In genomic region chr13:74226791-74227475, GRCh38 we compare ENCODE assay signal across 32 cellular contexts.
DNase-seq lines count a peak whose midpoint lies in the region; ATAC-seq, FAIRE-seq and TF ChIP-seq lines count a peak whose summit lies in the region.
"Had no signal": no experiment of that assay in that cellular context is flagged by ENCODE, and none has a peak within 500 bp of the region (broad histone marks: within the 10 kb centered on the region; RNA-seq: fewer than 3 reads in every experiment).

No MANE protein-coding gene starts in this region.

- H3K4me3 ChIP-seq in AG10803 (ENCODE audit: low read length) (no peak overlapping the region), choroid plexus epithelial cell (ENCODE audit: low read depth, low read length) (no peak overlapping the region), HepG2 (replicated peaks in 1 of 3; ENCODE audit: insufficient read depth in 1 of 3, low read depth in 2 of 3, low read length in 3 of 3) (no peak overlapping the region)
- H3K4me3 ChIP-seq: esophagus muscularis mucosa, SJSA1, tibial nerve had no signal

- ATAC-seq in HepG2 (no peak), GM18502 (IDR thresholded peaks at IDR 0.05; ENCODE audit: poor library complexity, unreplicated experiment) (no peak)
- ATAC-seq: activated CD4-positive, CD25-positive, alpha-beta regulatory T cell treated with anti-CD3 and anti-CD28 coated beads, Interleukin-2, amount 50 U/mL, for 24 hours; activated T-helper 17 cell treated with anti-CD3 and anti-CD28 coated beads, Interleukin-2, amount 50 U/mL, for 72 hours; natural killer cell had no signal

- no peaks in the 10 kb centered on the region for H4K20me1 ChIP-seq in HepG2 (ENCODE audit: insufficient read depth, low read length)

- in situ Hi-C loops in HepG2 (cut with HindIII; ENCODE audit: extremely low pct_ligation_motif_present, low pct_unique_long_range_greater_than_20kb) = no loop called here

- no peaks in the 10 kb centered on the region for H3K27me3 Mint-ChIP-seq in activated naive CD8-positive, alpha-beta T cell treated with anti-CD3 and anti-CD28 coated beads for 36 hours
- H3K27me3 Mint-ChIP-seq: activated naive CD4-positive, alpha-beta T cell treated with anti-CD3 and anti-CD28 coated beads, Interleukin-2, amount 50 U/mL, for 24 hours; activated T-helper 17 cell treated with anti-CD3 and anti-CD28 coated beads, Interleukin-2, amount 50 U/mL, for 72 hours; CD8-positive, alpha-beta memory T cell had no signal

- peaks cover 9% of the 10 kb centered on the region for H3K9me3 Mint-ChIP-seq in activated naive CD8-positive, alpha-beta T cell treated with anti-CD3 and anti-CD28 coated beads for 36 hours
- H3K9me3 Mint-ChIP-seq: activated naive CD4-positive, alpha-beta T cell treated with anti-CD3 and anti-CD28 coated beads, Interleukin-2, amount 50 U/mL, for 24 hours; CD8-positive, alpha-beta memory T cell had no signal

- no peak overlapping the region for H3K4me3 Mint-ChIP-seq in activated naive CD8-positive, alpha-beta T cell treated with anti-CD3 and anti-CD28 coated beads for 36 hours
- H3K4me3 Mint-ChIP-seq: activated naive CD4-positive, alpha-beta T cell treated with anti-CD3 and anti-CD28 coated beads, Interleukin-2, amount 50 U/mL, for 24 hours; activated T-helper 17 cell treated with anti-CD3 and anti-CD28 coated beads, Interleukin-2, amount 50 U/mL, for 72 hours; CD8-positive, alpha-beta memory T cell; natural killer cell had no signal

- H3K4me2 ChIP-seq in HepG2 (ENCODE audit: low read depth, low read length) = peak overlapping the region; percentile 64

- CTCF ChIA-PET in HepG2 (lab: Yijun Ruan, JAX; ENCODE audit: low intra/inter-chr PET ratio, low total read pairs) = no interaction called here

- no TSS peak for BruUV-seq in HepG2 (replicated peaks; lab: Mats Ljungman, UMichigan)

- H3K27ac Mint-ChIP-seq in activated naive CD8-positive, alpha-beta T cell treated with anti-CD3 and anti-CD28 coated beads for 36 hours = no peak overlapping the region
- H3K27ac Mint-ChIP-seq: activated naive CD4-positive, alpha-beta T cell treated with anti-CD3 and anti-CD28 coated beads, Interleukin-2, amount 50 U/mL, for 24 hours; activated T-helper 17 cell treated with anti-CD3 and anti-CD28 coated beads, Interleukin-2, amount 50 U/mL, for 72 hours; CD8-positive, alpha-beta memory T cell; natural killer cell had no signal

- H3K27me3 ChIP-seq in HepG2 (ENCODE audit: control insufficient read depth in 1 of 2, insufficient read depth in 2 of 2, low read length in 2 of 2) = no peaks in the 10 kb centered on the region
- H3K27me3 ChIP-seq: BE2C, esophagus muscularis mucosa, SJSA1, tibial nerve had no signal

- no peak for TF ChIP-seq POLR2A in HepG2 (IDR thresholded peaks at IDR 0.05; ENCODE audit: insufficient read depth in 1 of 2, low read depth in 2 of 2, low read length in 2 of 2)

- H3K36me3 ChIP-seq in HepG2 (replicated peaks in 1 of 2; ENCODE audit: control insufficient read depth in 1 of 2, insufficient read depth in 2 of 2, low read length in 2 of 2) = no peaks in the 10 kb centered on the region
- H3K36me3 ChIP-seq: BE2C, esophagus muscularis mucosa, SJSA1, tibial nerve had no signal

- DNase-seq in AG10803 (ENCODE audit: low read depth) = peak; percentile 62
- peak; percentile 69 to 91 for DNase-seq in NCI-H524 (lab: John Stamatoyannopoulos, UW)
- DNase-seq in choroid plexus epithelial cell (ENCODE audit: low read depth) = peak; percentile 74
- no peak for DNase-seq in HepG2 (ENCODE audit: low spot score)
- DNase-seq in H4 (ENCODE audit: low spot score) = no peak
- DNase-seq in middle frontal gyrus (ENCODE audit: extremely low spot score, low spot score) = no peak
- no peak for DNase-seq in activated naive CD8-positive, alpha-beta T cell treated with anti-CD3 and anti-CD28 coated beads for 36 hours
- DNase-seq: activated CD4-positive, alpha-beta T cell treated with anti-CD3 and anti-CD28 coated beads, Interleukin-2, amount 50 U/mL, for 48 hours; aorta; BE2C; caudate nucleus; CD8-positive, alpha-beta memory T cell; GF-D8; Kasumi-1; midbrain; natural killer cell; NCI-H1092 treated with DMSO at 0.1 percent for 48 hours; NCI-H187 treated with DMSO at 0.1 percent for 48 hours; NCI-H345; RPMI8226; stimulated activated CD4-positive, alpha-beta T cell treated with anti-CD3 and anti-CD28 coated beads, Interleukin-1b, Interleukin-23, amount 100 ng/mL, for 48 hours; T-helper 1 cell had no signal

- no peak for TF ChIP-seq CTCF in AG10803 (conservative IDR thresholded peaks at IDR 0.05; ENCODE audit: low read length)
- no peak for TF ChIP-seq CTCF in choroid plexus epithelial cell (conservative IDR thresholded peaks at IDR 0.05; ENCODE audit: low read depth, low read length)
- TF ChIP-seq CTCF in HepG2 (CRISPR knock-in tag; IDR thresholded peaks at IDR 0.05) = no peak

- intact Hi-C loops in HepG2 (cut with micrococcal nuclease; ENCODE audit: unreplicated experiment) = loop anchor here (5.0 kb wide), 3 partner anchors 60 to 95 kb away; partner anchors contain the start of gene KLF12

- H3K9me3 ChIP-seq in HepG2 (ENCODE audit: low read length) = peaks cover 14% of the 10 kb centered on the region; the same call in 1 of the 2 replicates
- H3K9me3 ChIP-seq: BE2C, esophagus muscularis mucosa, SJSA1, tibial nerve had no signal

- peaks cover 15% of the 10 kb centered on the region for H3K4me1 Mint-ChIP-seq in activated naive CD8-positive, alpha-beta T cell treated with anti-CD3 and anti-CD28 coated beads for 36 hours

- FAIRE-seq in HepG2 (lab: Jason Lieb, UNC) = no peak
- FAIRE-seq: GM18507, keratinocyte had no signal

- TF ChIP-seq RAD21 in HepG2 (CRISPR knock-in tag; IDR thresholded peaks at IDR 0.05) = no peak

- H3K9ac ChIP-seq in HepG2 (ENCODE audit: insufficient read depth, low read depth, low read length) = no peak overlapping the region

- no peaks in the 10 kb centered on the region for H3K79me2 ChIP-seq in HepG2 (ENCODE audit: insufficient read depth, low read length)

- peaks cover 38% of the 10 kb centered on the region for H3K4me1 ChIP-seq in HepG2 (ENCODE audit: insufficient read depth, low read length)
- H3K4me1 ChIP-seq: BE2C, esophagus muscularis mucosa, SJSA1, tibial nerve had no signal

- H3K36me3 Mint-ChIP-seq in activated naive CD8-positive, alpha-beta T cell treated with anti-CD3 and anti-CD28 coated beads for 36 hours = peaks cover 13% of the 10 kb centered on the region

- H3K27ac ChIP-seq in HepG2 (ENCODE audit: extremely low read length, insufficient read depth, low read length) = peak overlapping the region; percentile 93
- H3K27ac ChIP-seq: esophagus muscularis mucosa, HL-60, SJSA1, tibial nerve had no signal

- POLR2A ChIA-PET in HepG2 (lab: Yijun Ruan, JAX) = no interaction called here

- TF ChIP-seq EP300 in HepG2 (IDR thresholded peaks at IDR 0.05; ENCODE audit: low read depth in 2 of 2, low read length in 2 of 2) (no peak), HepG2 (CRISPR knock-in tag; IDR thresholded peaks at IDR 0.05; ENCODE audit: borderline replicate concordance) (no peak)

- H2AFZ ChIP-seq in HepG2 (ENCODE audit: low read length) = peak overlapping the region; percentile 65

- WGBS in HepG2 (ENCODE audit: low lambda C conversion rate) = 86% methylated on average over 4 of the region's 4 CpGs

TF ChIP-seq in HepG2, 621 proteins besides CTCF, POLR2A, EP300 and RAD21 (continues in another document):
- TF ChIP-seq ZNF280D (CRISPR knock-in tag; IDR thresholded peaks at IDR 0.05) (no peak), NR2F6 (IDR thresholded peaks at IDR 0.05) (no peak), NR2F6 (CRISPR knock-in tag; IDR thresholded peaks at IDR 0.05) (no peak), ZBTB25 (CRISPR knock-in tag; IDR thresholded peaks at IDR 0.05) (no peak), ZFAT (CRISPR knock-in tag; conservative IDR thresholded peaks at IDR 0.05) (no peak), EHMT2 (IDR thresholded peaks at IDR 0.05; ENCODE audit: borderline replicate concordance, low read depth, low read length) (peak; percentile 68; the same call in 1 of the 2 replicates), SCMH1 (CRISPR knock-in tag; IDR thresholded peaks at IDR 0.05; ENCODE audit: borderline replicate concordance) (no peak), CEBPB (IDR thresholded peaks at IDR 0.05; ENCODE audit: borderline replicate concordance, low read depth, low read length) (peak; percentile 60; the same call in 1 of the 2 replicates), TCF7 (IDR thresholded peaks at IDR 0.05; ENCODE audit: low read depth) (no peak), ZNF484 (CRISPR knock-in tag; IDR thresholded peaks at IDR 0.05; ENCODE audit: borderline replicate concordance, low read depth) (no peak), ZFX (CRISPR knock-in tag; IDR thresholded peaks at IDR 0.05; ENCODE audit: low read depth) (no peak), CEBPG (CRISPR knock-in tag; IDR thresholded peaks at IDR 0.05) (0 out of 2 replicates have a peak, but pooled peaks have one; percentile 16)

Comparison
In these comparisons a context has a peak if more than half of its experiments do, and no peak if none do; other contexts are left out.
1. DNase-seq: peak in AG10803 (single experiment), NCI-H524 (2 of 2) and choroid plexus epithelial cell (single experiment); none in HepG2 (single experiment), H4 (single experiment), middle frontal gyrus (single experiment) and activated naive CD8-positive, alpha-beta T cell treated with anti-CD3 and anti-CD28 coated beads for 36 hours (single experiment).